Comparison of ENCODE assay signal across 11 cellular contexts in the genomic region with DNA sequence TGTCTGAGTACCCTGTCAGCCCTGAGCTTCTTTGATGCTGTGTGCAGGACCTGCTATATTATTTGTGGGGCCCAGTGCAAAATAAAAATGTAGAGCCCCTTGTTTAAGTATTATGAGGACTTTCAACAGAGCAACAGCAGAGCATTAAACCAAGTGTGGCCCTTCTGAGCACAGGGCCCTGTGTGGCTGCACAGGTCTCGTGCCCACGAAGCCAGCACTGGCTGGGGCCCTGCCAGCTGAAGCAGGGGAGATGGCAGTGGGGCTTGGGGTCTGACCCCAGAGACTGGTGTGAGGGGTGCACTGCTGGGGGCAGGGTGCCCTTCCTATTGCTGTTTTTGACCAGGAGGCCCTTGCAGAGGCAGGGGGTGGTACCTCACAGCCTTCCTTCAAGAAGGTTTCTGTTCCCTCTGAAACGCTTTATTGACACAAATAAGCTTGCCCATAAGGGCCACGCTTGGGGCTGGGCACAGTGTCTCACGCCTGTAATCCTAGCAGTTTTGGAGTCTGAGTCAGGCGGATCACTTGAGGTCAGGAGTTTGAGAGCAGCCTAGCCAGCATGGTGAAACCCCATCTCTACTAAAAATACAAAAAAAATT. TPM values are rescaled to one million over a fixed set of nuclear protein-coding genes. Genes with fewer than 3 reads are reported as not detected.
DNase-seq lines count a peak whose midpoint lies in the region; ATAC-seq and TF ChIP-seq lines count a peak whose summit lies in the region.
"Had no signal": no experiment of that assay in that cellular context is flagged by ENCODE, and none has a peak within 500 bp of the region (broad histone marks: within the 10 kb centered on the region; RNA-seq: fewer than 3 reads in every experiment).

No MANE protein-coding gene starts in this region.

- H3K4me1 ChIP-seq in BLaER1 (peaks cover 98% of the 10 kb centered on the region), left lung (peaks cover 8 to 91% of the 10 kb centered on the region in 2 donors)

- no peak overlapping the region for H2AFZ ChIP-seq in SU-DHL-6 (ENCODE audit: low read depth, low read length, severe bottlenecking)

- H3K36me3 ChIP-seq in BLaER1 = no peaks in the 10 kb centered on the region
- no peaks in the 10 kb centered on the region for H3K36me3 ChIP-seq in SU-DHL-6 (ENCODE audit: low read length)
- H3K36me3 ChIP-seq in left lung = no peaks in the 10 kb centered on the region
- H3K36me3 ChIP-seq: BE2C had no signal

- 0 out of 2 replicates have a peak overlapping the region, but pooled peaks have one; percentile 3 for H3K9ac ChIP-seq in BLaER1
- peak overlapping the region; percentile 67 for H3K9ac ChIP-seq in SU-DHL-6 (ENCODE audit: low read length)

- no peaks in the 10 kb centered on the region for H4K20me1 ChIP-seq in BLaER1
- no peaks in the 10 kb centered on the region for H4K20me1 ChIP-seq in SU-DHL-6 (ENCODE audit: low read depth, low read length)

- intact Hi-C loops in left lung (cut with DNase I) = no loop called here

- H3K27me3 ChIP-seq in BLaER1 (no peaks in the 10 kb centered on the region), SU-DHL-6 (ENCODE audit: low read length) (no peaks in the 10 kb centered on the region), left lung (peaks cover 0 to 11% of the 10 kb centered on the region in 2 donors)
- H3K27me3 ChIP-seq: BE2C had no signal

- no peaks in the 10 kb centered on the region for H3K9me2 ChIP-seq in SU-DHL-6 (replicated peaks; ENCODE audit: insufficient read depth, low read length)

- peaks cover 39% of the 10 kb centered on the region for H3K79me2 ChIP-seq in SU-DHL-6 (ENCODE audit: insufficient read depth, low read length)

- H3K27ac ChIP-seq in BLaER1 (peak overlapping the region; percentile 37; the same call in 1 of the 2 replicates), SU-DHL-6 (ENCODE audit: low read depth, low read length) (peak overlapping the region; percentile 94), left lung (no peak overlapping the region)

- ATAC-seq in HG02798 (IDR thresholded peaks at IDR 0.05; ENCODE audit: poor library complexity, unreplicated experiment) (peak; percentile 14), left lung (peak; percentile 18), GM21825 (IDR thresholded peaks at IDR 0.05; ENCODE audit: unreplicated experiment) (no peak)

- H3F3A ChIP-seq in SU-DHL-6 (ENCODE audit: insufficient read depth) = peaks cover 62% of the 10 kb centered on the region

- DNase-seq in left lung = no peak
- DNase-seq in HUDEP-2 (lab: John Stamatoyannopoulos, UW; ENCODE audit: unreplicated experiment in 76 of 76) = no peak
- no peak for DNase-seq in NCI-H2029 (lab: John Stamatoyannopoulos, UW)
- no peak for DNase-seq in NCI-H1105 (lab: John Stamatoyannopoulos, UW)
- DNase-seq: BE2C; effector memory CD4-positive, alpha-beta T cell; NCI-H446 treated with DMSO at 0.1 percent for 48 hours had no signal

- H3K4me2 ChIP-seq in BLaER1 = peak overlapping the region; percentile 53
- peak overlapping the region; percentile 98 for H3K4me2 ChIP-seq in SU-DHL-6 (ENCODE audit: low read depth, low read length, poor library complexity, severe bottlenecking)

- H3K4me3 ChIP-seq in BLaER1 = no peak overlapping the region
- H3K4me3 ChIP-seq in SU-DHL-6 (ENCODE audit: insufficient read depth, low read length, poor library complexity, severe bottlenecking) = peak overlapping the region; percentile 62
- no peak overlapping the region for H3K4me3 ChIP-seq in left lung

- TF ChIP-seq CTCF in SU-DHL-6 (IDR thresholded peaks at IDR 0.05; ENCODE audit: insufficient read depth, low read length, poor library complexity, severe bottlenecking) (no peak), left lung (IDR thresholded peaks at IDR 0.05) (no peak)

- H3K9me3 ChIP-seq in BLaER1 (no peaks in the 10 kb centered on the region), SU-DHL-6 (ENCODE audit: insufficient read depth, low read length) (no peaks in the 10 kb centered on the region), left lung (no peaks in the 10 kb centered on the region)
- H3K9me3 ChIP-seq: BE2C had no signal

RNA-seq across cellular contexts. Expression of gene SEMA4A, which starts 2.2 kb away (rescaled TPM):
- total RNA-seq in left lung = 10 to 100 TPM; 25.4 to 41.3 TPM

RNA-seq across cellular contexts. Expression of gene LMNA, which starts 36.7 kb away (rescaled TPM):
- 100 to 1,000 TPM; 425 to 437 TPM for total RNA-seq in left lung

RNA-seq across cellular contexts. Expression of gene SLC25A44, which starts 42.7 kb away (rescaled TPM):
- 10 to 100 TPM; 19.2 to 29.1 TPM for total RNA-seq in left lung

Comparison
In these comparisons a context has a peak if more than half of its experiments do, and no peak if none do; other contexts are left out.
1. H3K27ac ChIP-seq: peak in BLaER1 (single experiment) and SU-DHL-6 (single experiment); none in left lung (0 of 2).